In genomic region chr1:193979219-193979618, GRCh38 we compare ENCODE assay signal across 25 cellular contexts.
"Had no signal": no experiment of that assay in that cellular context is flagged by ENCODE, and none has a peak within 500 bp of the region (broad histone marks: within the 10 kb centered on the region; RNA-seq: fewer than 3 reads in every experiment).

No MANE protein-coding gene starts in this region.

- H3K36me3 ChIP-seq: colonic mucosa, esophagus squamous epithelium, gastroesophageal sphincter, left ventricle myocardium inferior, lower lobe of right lung, spleen, tibial artery, upper lobe of left lung, uterus had no signal

- H3K9ac ChIP-seq: parathyroid adenoma had no signal

- H3K27me3 Mint-ChIP-seq: stimulated activated memory B cell treated with anti-CD40 and anti-IgM and Interleukin-4, amounts not matched to agents 10 μg/mL and 1 μg/mL and 100 μg/mL, for 72 hours; stimulated activated naive CD8-positive, alpha-beta T cell treated with anti-CD3 and anti-CD28 coated beads, Interleukin-15, Interleukin-2, amounts not matched to agents 100 ng/mL and 50 ng/mL, for 24 hours had no signal

- H3K27ac Mint-ChIP-seq: immature natural killer cell; memory B cell; stimulated activated memory B cell treated with anti-CD40 and anti-IgM and Interleukin-4, amounts not matched to agents 10 μg/mL and 1 μg/mL and 100 μg/mL, for 72 hours; stimulated activated naive CD8-positive, alpha-beta T cell treated with anti-CD3 and anti-CD28 coated beads, Interleukin-15, Interleukin-2, amounts not matched to agents 100 ng/mL and 50 ng/mL, for 24 hours had no signal

- H3K4me1 Mint-ChIP-seq: immature natural killer cell; memory B cell; naive B cell; stimulated activated memory B cell treated with anti-CD40 and anti-IgM and Interleukin-4, amounts not matched to agents 10 μg/mL and 1 μg/mL and 100 μg/mL, for 72 hours had no signal

- H3K36me3 Mint-ChIP-seq: immature natural killer cell; memory B cell; naive B cell; stimulated activated memory B cell treated with anti-CD40 and anti-IgM and Interleukin-4, amounts not matched to agents 10 μg/mL and 1 μg/mL and 100 μg/mL, for 72 hours had no signal

- H3K79me2 ChIP-seq: parathyroid adenoma had no signal

- H3K27ac ChIP-seq: colonic mucosa, esophagus squamous epithelium, gastroesophageal sphincter, left ventricle myocardium inferior, lower lobe of right lung, parathyroid adenoma, psoas muscle, spleen, tibial artery, upper lobe of left lung, uterus had no signal

- H3K9me3 ChIP-seq: colonic mucosa, esophagus squamous epithelium, gastroesophageal sphincter, lower lobe of right lung, psoas muscle, upper lobe of left lung, uterus had no signal

- H3K9me3 Mint-ChIP-seq: memory B cell; stimulated activated memory B cell treated with anti-CD40 and anti-IgM and Interleukin-4, amounts not matched to agents 10 μg/mL and 1 μg/mL and 100 μg/mL, for 72 hours had no signal

- H3K4me3 Mint-ChIP-seq: immature natural killer cell; memory B cell; naive B cell; neural crest cell; stimulated activated memory B cell treated with anti-CD40 and anti-IgM and Interleukin-4, amounts not matched to agents 10 μg/mL and 1 μg/mL and 100 μg/mL, for 72 hours; stimulated activated naive CD8-positive, alpha-beta T cell treated with anti-CD3 and anti-CD28 coated beads, Interleukin-15, Interleukin-2, amounts not matched to agents 100 ng/mL and 50 ng/mL, for 24 hours had no signal

- H3K27me3 ChIP-seq: colonic mucosa, esophagus squamous epithelium, gastroesophageal sphincter, spleen, tibial artery, upper lobe of left lung, uterus had no signal

- H3K4me1 ChIP-seq: colonic mucosa, esophagus squamous epithelium, gastroesophageal sphincter, lower lobe of right lung, parathyroid adenoma, psoas muscle, spleen, tibial artery, upper lobe of left lung, uterus had no signal

- H3K4me3 ChIP-seq: colonic mucosa, esophagus squamous epithelium, gastroesophageal sphincter, left ventricle myocardium inferior, lower lobe of right lung, psoas muscle, spleen, tibial artery, upper lobe of left lung, uterus had no signal

- H2AFZ ChIP-seq: parathyroid adenoma had no signal

- ATAC-seq: gastroesophageal sphincter; lower lobe of right lung; psoas muscle; sciatic nerve; stimulated activated memory B cell treated with anti-CD40 and anti-IgM and Interleukin-4, amounts not matched to agents 10 μg/mL and 1 μg/mL and 100 μg/mL, for 72 hours had no signal

- DNase-seq: colonic mucosa; dermis blood vessel endothelial cell; esophagus squamous epithelium; foreskin fibroblast; immature natural killer cell; left ventricle myocardium inferior; lower lobe of right lung; midbrain; naive B cell; occipital lobe; psoas muscle; spleen; stimulated activated CD4-positive, alpha-beta T cell treated with anti-CD3 and anti-CD28 coated beads, Interleukin-15, amount 100 ng/mL, for 24 hours; stimulated activated CD4-positive, alpha-beta T cell treated with anti-CD3 and anti-CD28 coated beads, Interleukin-1b, Interleukin-23, amount 100 ng/mL, for 48 hours; stimulated activated CD4-positive, alpha-beta T cell treated with anti-CD3 and anti-CD28 coated beads, Interleukin-4, amount 100 ng/mL, for 24 hours; tibial artery; upper lobe of left lung; uterus had no signal
